In the genomic region with DNA sequence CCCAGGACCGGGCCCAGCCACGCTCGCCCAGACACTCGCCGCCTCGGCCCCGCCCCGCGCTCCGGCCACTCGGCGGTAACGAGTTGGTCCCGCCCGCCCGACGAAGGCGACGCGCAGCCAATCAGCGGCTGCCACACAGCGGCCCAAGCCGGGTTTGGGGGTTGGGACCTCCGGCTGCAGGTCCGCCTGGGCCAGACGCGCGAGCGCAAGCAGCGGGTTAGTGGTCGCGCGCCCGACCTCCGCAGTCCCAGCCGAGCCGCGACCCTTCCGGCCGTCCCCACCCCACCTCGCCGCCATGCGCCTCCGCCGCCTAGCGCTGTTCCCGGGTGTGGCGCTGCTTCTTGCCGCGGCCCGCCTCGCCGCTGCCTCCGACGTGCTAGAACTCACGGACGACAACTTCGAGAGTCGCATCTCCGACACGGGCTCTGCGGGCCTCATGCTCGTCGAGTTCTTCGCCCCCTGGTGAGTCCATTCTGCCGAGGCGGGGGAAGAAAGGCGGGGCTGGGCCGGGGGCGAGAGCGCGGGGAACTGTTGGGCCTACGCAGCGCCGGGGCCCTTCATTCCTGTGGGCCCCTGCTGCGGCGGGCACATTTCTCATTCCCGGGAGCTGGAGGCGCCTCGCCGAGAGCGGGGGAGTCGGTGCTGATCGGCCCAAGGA, we compare ENCODE assay signal across 8 cellular contexts. TPM values are rescaled to one million over a fixed set of nuclear protein-coding genes. Genes with fewer than 3 reads are reported as not detected.
DNase-seq lines count a peak whose midpoint lies in the region; ATAC-seq, FAIRE-seq and TF ChIP-seq lines count a peak whose summit lies in the region.
"Not testable (repeated sequence)": the region's sequence is repeated elsewhere in the genome, so short reads cannot be mapped to it uniquely, and the experiment has no call there.

A gene (plus strand): TSS at position 194 of the 658 bp plus-strand sequence. CDS start 102 bp downstream, at position 296.

- peak within 1 kb of the TSS; percentile 92 to 98 (median 96) for H3K27ac ChIP-seq in transverse colon

- peak; percentile 91 for FAIRE-seq in GM12892 (lab: Jason Lieb, UNC)

- peak; percentile 18 to 81 (median 22) for TF ChIP-seq CTCF in transverse colon (IDR thresholded peaks at IDR 0.05)

- DNase-seq in GM12892 (ENCODE audit: insufficient read length) (peak; percentile 84), NCI-H146 (lab: John Stamatoyannopoulos, UW) (peak; percentile 84), T-helper 2 cell (peak; percentile 73 to 88 (median 82)), amygdala (lab: John Stamatoyannopoulos, UW) (peak; percentile 58 to 96 (median 87)), left cardiac atrium (peak; percentile 96), posterior cingulate gyrus (peak; percentile 92 to 99 (median 94)), transverse colon (peak; percentile 94)

- H3K4me1 ChIP-seq in transverse colon: peaks cover 19 to 44% (median 28%) of the 10 kb centered on the region in 4 donors

- H3K9me3 ChIP-seq in transverse colon: not testable (repeated sequence)

- in situ Hi-C loops in transverse colon (cut with MboI; ENCODE audit: low pct_ligation_motif_present in 1 of 4, low pct_unique_long_range_greater_than_20kb in 1 of 4, low sequenced_read_pairs in 3 of 4): not testable (repeated sequence)

- intact Hi-C loops in left cardiac atrium (cut with DNase I); transverse colon (cut with DNase I; ENCODE audit: low total_unique reads): not testable (repeated sequence)
- intact Hi-C loops in posterior cingulate gyrus (cut with DNase I): loop anchor here (5.0 kb wide), 1 partner anchor 46 kb away; a partner anchor contains a TSS

- H3K27me3 ChIP-seq in transverse colon: not testable (repeated sequence)

- ATAC-seq in HG02852 (IDR thresholded peaks at IDR 0.05; ENCODE audit: unreplicated experiment) (peak; percentile 72), left cardiac atrium (peak; percentile 98 to 99)

- peak; percentile 89; the same call in 1 of the 2 replicates for TF ChIP-seq POLR2A in GM12892 (IDR thresholded peaks at IDR 0.05; ENCODE audit: low read depth, low read length)
- peak; percentile 94 for TF ChIP-seq POLR2A in transverse colon (IDR thresholded peaks at IDR 0.05)

- 0% methylated on average over 20 of the region's 84 CpGs; no CpG with 5 or more reads in 1 of the 2 donors for WGBS in transverse colon (ENCODE audit: low coverage in 1 of 2), 2 donors

- H3K36me3 ChIP-seq in transverse colon: not testable (repeated sequence)

- H3K4me3 ChIP-seq in transverse colon: peak within 1 kb of the TSS; percentile 71 to 84 (median 78)

- not testable (repeated sequence) for TF ChIP-seq EP300 in transverse colon (IDR thresholded peaks at IDR 0.05; ENCODE audit: low read depth)

RNA-seq across cellular contexts. Expression of the gene that starts here (rescaled TPM):
- 206 TPM for polyA plus RNA-seq in GM12892 (2012; ENCODE audit: missing spikeins)
- total RNA-seq in left cardiac atrium: 100 to 1,000 TPM; 260 to 267 TPM
- total RNA-seq in transverse colon: 100 to 1,000 TPM in 2 of 4 donors, 10 to 100 TPM in 2; 29.5 to 115 (median 98.6) TPM

Comparison
In these comparisons a context has a peak if more than half of its experiments do, and no peak if none do; other contexts are left out.
1. Peak in every context shown above with its lines: DNase-seq, ATAC-seq, H3K4me3 ChIP-seq and H3K27ac ChIP-seq.